ENCODE assay signal across 7 cellular contexts in the genomic region with DNA sequence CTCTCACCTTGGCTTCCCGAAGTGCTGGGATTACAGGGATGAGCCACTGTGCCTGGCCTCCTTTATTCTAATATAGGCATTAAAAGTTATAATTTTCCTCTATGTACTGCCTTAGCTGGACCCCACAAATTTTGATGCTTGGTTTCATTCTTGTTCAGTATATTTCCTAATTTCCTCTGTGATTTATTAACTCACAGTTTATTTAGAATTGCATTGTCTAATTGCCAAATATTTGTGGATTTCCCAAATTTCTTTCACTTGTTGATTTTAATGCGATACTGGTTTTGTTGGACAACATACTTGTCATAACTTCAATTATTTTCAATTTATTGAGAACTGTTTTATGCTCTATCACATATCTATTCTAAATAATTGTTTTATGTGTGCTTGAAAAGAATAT.
"Had no signal": no experiment of that assay in that cellular context is flagged by ENCODE, and none has a peak within 500 bp of the region (broad histone marks: within the 10 kb centered on the region; RNA-seq: fewer than 3 reads in every experiment).

No MANE protein-coding gene starts in this region.

- ATAC-seq: GM12878 had no signal

- FAIRE-seq: GM12878, GM12891, GM12892, GM18507, GM19239 had no signal

- DNase-seq: GDM1, GF-D8 had no signal

- H3K4me3 ChIP-seq: GM12878 had no signal
